In the genomic region with DNA sequence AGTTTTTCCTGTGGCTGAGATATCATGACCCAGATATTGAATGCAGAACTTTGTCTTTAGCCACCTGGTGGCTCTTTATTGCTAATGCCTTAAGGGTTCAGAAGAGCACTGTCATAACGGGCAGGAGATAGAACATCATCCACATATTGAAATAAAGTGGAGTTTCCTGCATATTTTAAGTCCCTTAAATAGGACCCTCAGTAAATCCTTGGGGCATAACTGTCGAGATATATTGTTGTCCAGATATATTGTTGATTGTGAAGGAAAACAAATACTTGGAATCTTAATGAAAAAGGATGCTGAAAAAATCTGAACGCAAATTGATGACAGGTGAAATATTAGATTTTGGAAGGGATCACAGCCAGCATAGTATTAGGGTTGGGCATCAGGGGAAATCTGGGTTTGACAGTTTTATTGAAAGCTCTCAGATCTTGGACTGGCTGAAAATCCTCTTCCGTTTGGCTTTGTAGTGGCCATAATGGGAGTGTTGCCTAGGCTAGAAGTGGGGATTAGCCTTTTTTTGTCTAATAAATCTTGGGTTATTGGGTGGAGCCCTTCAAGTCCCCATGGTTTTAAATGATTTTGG, we compare ENCODE assay signal across 8 cellular contexts. TPM values are rescaled to one million over a fixed set of nuclear protein-coding genes. Genes with fewer than 3 reads are reported as not detected.
DNase-seq lines count a peak whose midpoint lies in the region; TF ChIP-seq lines count a peak whose summit lies in the region.

No MANE protein-coding gene starts in this region.

- no peaks in the 10 kb centered on the region for H3K36me3 Mint-ChIP-seq in progenitor cell of endocrine pancreas (ENCODE audit: insufficient read depth)

- TF ChIP-seq CTCF in choroid plexus epithelial cell (conservative IDR thresholded peaks at IDR 0.05; ENCODE audit: low read depth, low read length) (peak; percentile 64), progenitor cell of endocrine pancreas (IDR thresholded peaks at IDR 0.05; ENCODE audit: unreplicated experiment) (peak; percentile 40)

- H3K4me3 ChIP-seq in choroid plexus epithelial cell (ENCODE audit: low read depth, low read length): no peak overlapping the region

- DNase-seq in NCI-H82 (lab: John Stamatoyannopoulos, UW) (peak; percentile 38), NCI-H82 treated with DMSO at 0.1 percent for 48 hours (lab: John Stamatoyannopoulos, UW; ENCODE audit: unreplicated experiment) (no peak), H4 (ENCODE audit: low spot score) (peak; percentile 24), MV-4-11 (lab: John Stamatoyannopoulos, UW) (peak; percentile 16), choroid plexus epithelial cell (ENCODE audit: low read depth) (peak; percentile 71), progenitor cell of endocrine pancreas (ENCODE audit: low spot score, unreplicated experiment) (no peak), posterior vena cava (ENCODE audit: low spot score) (no peak), pons (ENCODE audit: low spot score) (no peak)

- peaks cover 38% of the 10 kb centered on the region for H3K27me3 Mint-ChIP-seq in progenitor cell of endocrine pancreas

- H3K4me3 Mint-ChIP-seq in progenitor cell of endocrine pancreas (ENCODE audit: low read depth): no peak overlapping the region

- no peaks in the 10 kb centered on the region for H3K4me1 Mint-ChIP-seq in progenitor cell of endocrine pancreas (ENCODE audit: low read depth)

- no peak overlapping the region for H3K27ac Mint-ChIP-seq in progenitor cell of endocrine pancreas

- intact Hi-C loops in posterior vena cava (cut with DNase I): no loop called here

- H3K9me3 Mint-ChIP-seq in progenitor cell of endocrine pancreas (ENCODE audit: low read depth): no peaks in the 10 kb centered on the region

RNA-seq across cellular contexts. Expression of gene ZDBF2, which starts 13.9 kb away (rescaled TPM):
- total RNA-seq in H4 (2014; rRNA removed; shearing (Covaris generic)): 4.1 and 6.1 TPM in 2 replicates
- total RNA-seq in progenitor cell of endocrine pancreas (41.4 and 42.9 TPM in 2 replicates), posterior vena cava (10 to 100 TPM; 16.0 to 16.1 TPM)

Comparison
In these comparisons a context has a peak if more than half of its experiments do, and no peak if none do; other contexts are left out.
1. DNase-seq: peak in NCI-H82 (single experiment), H4 (single experiment), MV-4-11 (single experiment) and choroid plexus epithelial cell (single experiment); none in NCI-H82 treated with DMSO at 0.1 percent for 48 hours (single experiment), progenitor cell of endocrine pancreas (single experiment), posterior vena cava (single experiment) and pons (single experiment).